ENCODE assay signal across 17 cellular contexts in the genomic region with DNA sequence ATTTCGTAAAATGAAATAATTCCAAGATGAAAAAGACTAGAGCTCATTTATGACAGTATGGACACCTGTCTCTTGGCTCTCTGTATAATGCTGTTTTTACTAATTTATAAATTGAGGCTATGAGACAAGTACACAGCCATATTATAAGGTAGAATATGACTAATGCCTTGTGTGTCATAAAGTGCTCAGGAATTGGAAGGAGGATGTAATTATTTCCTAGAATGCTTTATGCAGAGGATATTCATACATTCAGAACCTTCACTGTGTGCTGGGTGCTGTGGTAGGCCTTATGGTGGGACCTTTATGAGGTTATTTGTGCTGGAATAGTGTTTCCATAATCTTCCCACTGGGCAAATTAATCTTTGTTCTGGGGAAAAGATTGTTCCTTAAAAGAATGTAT. TPM values are rescaled to one million over a fixed set of nuclear protein-coding genes. Genes with fewer than 3 reads are reported as not detected.
DNase-seq lines count a peak whose midpoint lies in the region; ATAC-seq and TF ChIP-seq lines count a peak whose summit lies in the region.
"Had no signal": no experiment of that assay in that cellular context is flagged by ENCODE, and none has a peak within 500 bp of the region (broad histone marks: within the 10 kb centered on the region; RNA-seq: fewer than 3 reads in every experiment).

No MANE protein-coding gene starts in this region.

- no peak overlapping the region for H3K9ac ChIP-seq in GM23248

- H3K4me3 ChIP-seq in GM23248 (no peak overlapping the region), WERI-Rb-1 (ENCODE audit: low read depth, low read length) (no peak overlapping the region), lower leg skin (ENCODE audit: low read depth, poor library complexity, severe bottlenecking) (no peak overlapping the region)
- H3K4me3 ChIP-seq: coronary artery, esophagus muscularis mucosa, SJSA1 had no signal

- peaks cover 19% of the 10 kb centered on the region for H3K36me3 Mint-ChIP-seq in CD4-positive, alpha-beta T cell (ENCODE audit: low read depth)
- peaks cover 22% of the 10 kb centered on the region for H3K36me3 Mint-ChIP-seq in activated T-helper 2 cell treated with anti-CD3 and anti-CD28 coated beads, Interferon-gamma antibody, Interleukin-2, Interleukin-4, amounts not matched to agents 10 μg/mL and 5 μg/mL and 100 μg/mL, durations not matched to agents 14 hours and 24 hours and 36 hours (ENCODE audit: low read depth)
- H3K36me3 Mint-ChIP-seq in immature natural killer cell: peaks cover 0 to 8% (median 0%) of the 10 kb centered on the region in 3 donors

- peaks cover 52% of the 10 kb centered on the region for H3K4me1 ChIP-seq in GM23248 (ENCODE audit: insufficient read depth)

- in situ Hi-C loops in GM23248 (cut with MboI): no loop called here

- H4K20me1 ChIP-seq in GM23248 (ENCODE audit: insufficient read depth): peaks cover 28% of the 10 kb centered on the region

- no peak for DNase-seq in CD4-positive, alpha-beta T cell
- DNase-seq in GM23248 (peak; percentile 49), immature natural killer cell (no peak), NK-92 (lab: John Stamatoyannopoulos, UW; ENCODE audit: unreplicated experiment) (no peak), WERI-Rb-1 (no peak), lower leg skin (ENCODE audit: low spot score in 2 of 2) (no peak)
- DNase-seq in activated T-helper 2 cell treated with anti-CD3 and anti-CD28 coated beads, Interferon-gamma antibody, Interleukin-2, Interleukin-4, amounts not matched to agents 10 μg/mL and 5 μg/mL and 100 μg/mL, durations not matched to agents 14 hours and 24 hours and 36 hours (ENCODE audit: low spot score): no peak
- DNase-seq: head of caudate nucleus, KBM-7, left colon, NCI-H1105 treated with DMSO at 0.1 percent for 48 hours, NCI-H2227 treated with DMSO at 0.1 percent for 48 hours had no signal

- no peak overlapping the region for H3K27ac ChIP-seq in CD4-positive, alpha-beta T cell (ENCODE audit: low read depth, low read length)
- H3K27ac ChIP-seq in GM23248 (peak overlapping the region; percentile 33), WERI-Rb-1 (no peak overlapping the region)
- H3K27ac ChIP-seq: coronary artery, esophagus muscularis mucosa, SJSA1 had no signal

- H3K9me3 Mint-ChIP-seq in CD4-positive, alpha-beta T cell: no peaks in the 10 kb centered on the region
- H3K9me3 Mint-ChIP-seq in activated T-helper 2 cell treated with anti-CD3 and anti-CD28 coated beads, Interferon-gamma antibody, Interleukin-2, Interleukin-4, amounts not matched to agents 10 μg/mL and 5 μg/mL and 100 μg/mL, durations not matched to agents 14 hours and 24 hours and 36 hours: no peaks in the 10 kb centered on the region
- no peaks in the 10 kb centered on the region for H3K9me3 Mint-ChIP-seq in immature natural killer cell

- H3F3A ChIP-seq in GM23248 (ENCODE audit: insufficient read depth): peaks cover 35% of the 10 kb centered on the region

- no peaks in the 10 kb centered on the region for H3K27me3 ChIP-seq in CD4-positive, alpha-beta T cell (ENCODE audit: control insufficient read depth, insufficient read depth, low read length)
- H3K27me3 ChIP-seq in GM23248 (replicated peaks; ENCODE audit: insufficient read depth): no peaks in the 10 kb centered on the region
- no peaks in the 10 kb centered on the region for H3K27me3 ChIP-seq in WERI-Rb-1 (ENCODE audit: insufficient read depth, low read depth, severe bottlenecking)
- H3K27me3 ChIP-seq: esophagus muscularis mucosa, SJSA1 had no signal

- TF ChIP-seq POLR2A in lower leg skin (IDR thresholded peaks at IDR 0.05): no peak

- POLR2A ChIA-PET in CD4-positive, alpha-beta T cell (lab: Charles Lee): interaction anchor here (0.6 to 5.6 kb wide), 3 partner anchors 13 to 18 kb away, joined by 3 to 57 read pairs (median 6); a partner anchor contains a TSS

- peak overlapping the region; percentile 88 for H3K27ac Mint-ChIP-seq in CD4-positive, alpha-beta T cell
- peak overlapping the region; percentile 18 for H3K27ac Mint-ChIP-seq in activated T-helper 2 cell treated with anti-CD3 and anti-CD28 coated beads, Interferon-gamma antibody, Interleukin-2, Interleukin-4, amounts not matched to agents 10 μg/mL and 5 μg/mL and 100 μg/mL, durations not matched to agents 14 hours and 24 hours and 36 hours
- H3K27ac Mint-ChIP-seq in immature natural killer cell: peak overlapping the region in 5 of 6 donors; percentile 54 to 89 (median 85)

- no peak overlapping the region for H2AFZ ChIP-seq in GM23248

- intact Hi-C loops in CD4-positive, alpha-beta T cell (cut with DNase I, micrococcal nuclease): loop anchor here in 1 of 2 experiments (2.0 kb wide), 1 partner anchor 14 kb away; no protein-coding TSS in a partner anchor
- intact Hi-C loops in activated T-helper 2 cell treated with anti-CD3 and anti-CD28 coated beads, Interferon-gamma antibody, Interleukin-2, Interleukin-4, amounts not matched to agents 10 μg/mL and 5 μg/mL and 100 μg/mL, durations not matched to agents 14 hours and 24 hours and 36 hours (cut with micrococcal nuclease): loop anchor here (2.0 to 5.0 kb wide), 3 partner anchors 14 to 34 kb away; no protein-coding TSS in a partner anchor
- intact Hi-C loops in lower leg skin (cut with DNase I; ENCODE audit: low total_unique reads): no loop called here

- peak overlapping the region; percentile 28 for H3K4me3 Mint-ChIP-seq in CD4-positive, alpha-beta T cell
- H3K4me3 Mint-ChIP-seq in activated T-helper 2 cell treated with anti-CD3 and anti-CD28 coated beads, Interferon-gamma antibody, Interleukin-2, Interleukin-4, amounts not matched to agents 10 μg/mL and 5 μg/mL and 100 μg/mL, durations not matched to agents 14 hours and 24 hours and 36 hours (ENCODE audit: low read depth): no peak overlapping the region
- peak overlapping the region in 1 of 5 donors; percentile 13 for H3K4me3 Mint-ChIP-seq in immature natural killer cell

- no peaks in the 10 kb centered on the region for H3K27me3 Mint-ChIP-seq in CD4-positive, alpha-beta T cell
- no peaks in the 10 kb centered on the region for H3K27me3 Mint-ChIP-seq in activated T-helper 2 cell treated with anti-CD3 and anti-CD28 coated beads, Interferon-gamma antibody, Interleukin-2, Interleukin-4, amounts not matched to agents 10 μg/mL and 5 μg/mL and 100 μg/mL, durations not matched to agents 14 hours and 24 hours and 36 hours (ENCODE audit: low read depth)
- no peaks in the 10 kb centered on the region for H3K27me3 Mint-ChIP-seq in immature natural killer cell (ENCODE audit: low read depth in 3 of 3)

- H3K36me3 ChIP-seq in GM23248 (ENCODE audit: low read depth) (no peaks in the 10 kb centered on the region), WERI-Rb-1 (peaks cover 5% of the 10 kb centered on the region)
- H3K36me3 ChIP-seq: esophagus muscularis mucosa had no signal

- CTCF ChIA-PET in CD4-positive, alpha-beta T cell (lab: Charles Lee): interaction anchor here (1.6 to 2.8 kb wide), 3 partner anchors 13 to 103 kb away, joined by 3 to 31 read pairs (median 6); a partner anchor contains a TSS

- H3K4me2 ChIP-seq in GM23248 (ENCODE audit: unreplicated experiment): peak overlapping the region; percentile 55

- H3K9me2 ChIP-seq in GM23248 (ENCODE audit: insufficient read depth): no peaks in the 10 kb centered on the region

- WGBS in GM23248 (ENCODE audit: low coverage in 1 of 2, low lambda C conversion rate in 2 of 2, missing lambda C conversion rate in 2 of 2), 2 experiments: 96 to 98% methylated on average over 1 of the region's 1 CpG
- 87 to 98% methylated on average over 1 of the region's 1 CpG for WGBS in lower leg skin, 2 donors

- no peak for TF ChIP-seq CTCF in CD4-positive, alpha-beta T cell (IDR thresholded peaks at IDR 0.05)
- no peak for TF ChIP-seq CTCF in WERI-Rb-1 (IDR thresholded peaks at IDR 0.05; ENCODE audit: low read depth, low read length)
- no peak for TF ChIP-seq CTCF in lower leg skin (IDR thresholded peaks at IDR 0.05)

- ATAC-seq in CD4-positive, alpha-beta T cell (ENCODE audit: poor library complexity): no peak
- no peak for ATAC-seq in GM21360 (IDR thresholded peaks at IDR 0.05; ENCODE audit: unreplicated experiment)
- ATAC-seq: HCT116, left colon had no signal

- no peaks in the 10 kb centered on the region for H3K9me3 ChIP-seq in CD4-positive, alpha-beta T cell (ENCODE audit: control insufficient read depth, low read length)
- H3K9me3 ChIP-seq in GM23248 (ENCODE audit: low read depth) (no peaks in the 10 kb centered on the region), WERI-Rb-1 (ENCODE audit: severe bottlenecking) (no peaks in the 10 kb centered on the region)
- H3K9me3 ChIP-seq: esophagus muscularis mucosa, SJSA1 had no signal

- peaks cover 94% of the 10 kb centered on the region for H3K4me1 Mint-ChIP-seq in CD4-positive, alpha-beta T cell (ENCODE audit: low read depth)
- H3K4me1 Mint-ChIP-seq in activated T-helper 2 cell treated with anti-CD3 and anti-CD28 coated beads, Interferon-gamma antibody, Interleukin-2, Interleukin-4, amounts not matched to agents 10 μg/mL and 5 μg/mL and 100 μg/mL, durations not matched to agents 14 hours and 24 hours and 36 hours (ENCODE audit: low read depth): peaks cover 67% of the 10 kb centered on the region
- H3K4me1 Mint-ChIP-seq in immature natural killer cell: peaks cover 86 to 97% of the 10 kb centered on the region in 2 donors

- peaks cover 99% of the 10 kb centered on the region for H3K79me2 ChIP-seq in GM23248 (ENCODE audit: insufficient read depth)

RNA-seq across cellular contexts. Expression of a gene that starts 13.3 kb away (rescaled TPM):
- 10 to 100 TPM; 87.1 to 87.6 TPM for total RNA-seq in CD4-positive, alpha-beta T cell
- total RNA-seq in GM23248 (2014; rRNA removed; shearing (Covaris generic)): 32.5 and 33.5 TPM in 2 replicates
- polyA plus RNA-seq in GM23248 (2016; fragmentation: Nextera tagmentation; extraction: Ambion mirVana): 4.8 and 6.9 TPM in 2 replicates
- total RNA-seq in activated T-helper 2 cell treated with anti-CD3 and anti-CD28 coated beads, Interferon-gamma antibody, Interleukin-2, Interleukin-4, amounts not matched to agents 10 μg/mL and 5 μg/mL and 100 μg/mL, durations not matched to agents 14 hours and 24 hours and 36 hours: 54.5 and 59.0 TPM in 2 replicates
- polyA plus RNA-seq in immature natural killer cell: 10 to 100 TPM in 1 of 3 donors, 1 to 10 TPM in 2; 4.6 to 17.2 (median 4.6) TPM
- total RNA-seq in lower leg skin: 10 to 100 TPM; 14.7 to 29.4 (median 25.6) TPM

Comparison
In these comparisons a context has a peak if more than half of its experiments do, and no peak if none do; other contexts are left out.
1. H3K27ac Mint-ChIP-seq: peak in every context shown above with its lines; median percentile 88 in CD4-positive, alpha-beta T cell; 85 in immature natural killer cell; 18 in activated T-helper 2 cell treated with anti-CD3 and anti-CD28 coated beads, Interferon-gamma antibody, Interleukin-2, Interleukin-4, amounts not matched to agents 10 μg/mL and 5 μg/mL and 100 μg/mL, durations not matched to agents 14 hours and 24 hours and 36 hours.